ENCODE assay signal across 8 cellular contexts in the genomic region with DNA sequence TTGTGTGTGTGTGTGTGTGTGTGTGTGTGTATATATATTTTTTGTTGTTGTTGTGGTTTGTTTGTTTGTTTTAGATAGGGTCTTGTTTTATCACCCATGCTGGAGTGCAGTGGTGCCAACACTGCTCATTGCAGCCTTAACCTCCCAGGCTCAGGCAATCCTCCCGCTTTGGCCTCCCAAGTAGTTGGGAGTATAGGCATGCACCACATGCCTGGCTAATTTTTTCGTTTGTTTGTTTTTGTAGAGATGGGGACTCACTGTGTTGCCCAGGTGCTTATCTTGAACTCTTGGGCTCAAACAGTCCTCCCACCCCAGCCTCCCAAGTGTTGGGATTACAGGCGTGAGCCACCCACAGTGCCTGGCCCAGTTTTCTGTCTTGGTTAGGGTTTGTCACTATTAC.
"Had no signal": no experiment of that assay in that cellular context is flagged by ENCODE, and none has a peak within 500 bp of the region (broad histone marks: within the 10 kb centered on the region; RNA-seq: fewer than 3 reads in every experiment).

No MANE protein-coding gene starts in this region.

- ATAC-seq: K562 had no signal

- H3K9ac ChIP-seq: GM23248 had no signal

- H3K27ac Mint-ChIP-seq: H9, HFFc6 had no signal

- H3K9me3 Mint-ChIP-seq: H9, HFFc6 had no signal

- H3K4me3 Mint-ChIP-seq: H9, HFFc6 had no signal

- H3K27ac ChIP-seq: GM23248 had no signal

- H3K4me3 ChIP-seq: GM23248, K562 had no signal

- DNase-seq: GM23248, GOT3, H9, HCEC 1CT, HFFc6, IMR-90, KG1 had no signal

- H2AFZ ChIP-seq: GM23248 had no signal
